In the genomic region with DNA sequence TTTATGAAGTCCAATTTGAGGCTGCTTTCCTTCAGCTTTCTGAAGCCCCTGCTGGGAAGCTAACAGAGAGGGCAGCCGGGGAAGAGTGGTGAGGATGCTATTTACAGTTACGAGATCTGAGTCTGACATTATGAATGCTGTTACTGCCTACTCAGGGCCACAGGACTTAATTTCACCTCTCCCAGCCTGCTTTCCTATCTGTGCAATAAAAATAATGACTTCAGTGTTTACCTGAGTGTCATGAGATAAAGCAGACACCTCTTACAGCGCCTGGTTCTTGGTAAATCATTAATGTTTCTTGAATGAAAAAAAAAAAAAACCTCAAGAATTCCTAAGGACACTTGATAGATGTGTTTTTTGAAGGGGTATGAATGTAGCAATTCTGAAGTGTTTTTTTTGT, we compare ENCODE assay signal across 1 cellular context.
TF ChIP-seq lines count a peak whose summit lies in the region.

No MANE protein-coding gene starts in this region.

TF ChIP-seq in SK-N-SH, 30 proteins besides CTCF, POLR2A, EP300 and RAD21 (continued from another document):
- TF ChIP-seq, protein P1, sequence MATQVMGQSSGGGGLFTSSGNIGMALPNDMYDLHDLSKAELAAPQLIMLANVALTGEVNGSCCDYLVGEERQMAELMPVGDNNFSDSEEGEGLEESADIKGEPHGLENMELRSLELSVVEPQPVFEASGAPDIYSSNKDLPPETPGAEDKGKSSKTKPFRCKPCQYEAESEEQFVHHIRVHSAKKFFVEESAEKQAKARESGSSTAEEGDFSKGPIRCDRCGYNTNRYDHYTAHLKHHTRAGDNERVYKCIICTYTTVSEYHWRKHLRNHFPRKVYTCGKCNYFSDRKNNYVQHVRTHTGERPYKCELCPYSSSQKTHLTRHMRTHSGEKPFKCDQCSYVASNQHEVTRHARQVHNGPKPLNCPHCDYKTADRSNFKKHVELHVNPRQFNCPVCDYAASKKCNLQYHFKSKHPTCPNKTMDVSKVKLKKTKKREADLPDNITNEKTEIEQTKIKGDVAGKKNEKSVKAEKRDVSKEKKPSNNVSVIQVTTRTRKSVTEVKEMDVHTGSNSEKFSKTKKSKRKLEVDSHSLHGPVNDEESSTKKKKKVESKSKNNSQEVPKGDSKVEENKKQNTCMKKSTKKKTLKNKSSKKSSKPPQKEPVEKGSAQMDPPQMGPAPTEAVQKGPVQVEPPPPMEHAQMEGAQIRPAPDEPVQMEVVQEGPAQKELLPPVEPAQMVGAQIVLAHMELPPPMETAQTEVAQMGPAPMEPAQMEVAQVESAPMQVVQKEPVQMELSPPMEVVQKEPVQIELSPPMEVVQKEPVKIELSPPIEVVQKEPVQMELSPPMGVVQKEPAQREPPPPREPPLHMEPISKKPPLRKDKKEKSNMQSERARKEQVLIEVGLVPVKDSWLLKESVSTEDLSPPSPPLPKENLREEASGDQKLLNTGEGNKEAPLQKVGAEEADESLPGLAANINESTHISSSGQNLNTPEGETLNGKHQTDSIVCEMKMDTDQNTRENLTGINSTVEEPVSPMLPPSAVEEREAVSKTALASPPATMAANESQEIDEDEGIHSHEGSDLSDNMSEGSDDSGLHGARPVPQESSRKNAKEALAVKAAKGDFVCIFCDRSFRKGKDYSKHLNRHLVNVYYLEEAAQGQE (IDR thresholded peaks at IDR 0.05; ENCODE audit: low read depth, low read length), result no peak
